ENCODE assay signal across 35 cellular contexts in the genomic region with DNA sequence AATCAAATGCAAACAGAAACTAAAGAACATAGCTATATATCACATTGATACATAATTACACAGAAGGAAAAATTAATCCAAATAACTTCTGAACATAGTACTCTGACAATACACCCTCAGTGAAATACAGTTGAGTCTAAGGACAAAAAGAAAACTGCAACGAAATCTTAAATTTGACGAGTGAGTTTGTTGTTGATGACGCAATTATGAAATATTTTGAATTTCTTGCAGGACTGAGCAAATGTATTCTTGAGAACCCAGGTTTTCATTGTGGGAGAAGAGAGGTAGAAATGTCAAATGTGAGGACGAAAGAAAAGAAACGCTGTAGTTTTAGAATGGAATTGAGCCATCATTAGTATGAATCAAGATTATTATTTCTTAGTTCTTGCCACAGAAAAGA. TPM values are rescaled to one million over a fixed set of nuclear protein-coding genes. Genes with fewer than 3 reads are reported as not detected.
DNase-seq lines count a peak whose midpoint lies in the region; ATAC-seq, FAIRE-seq and TF ChIP-seq lines count a peak whose summit lies in the region.
"Had no signal": no experiment of that assay in that cellular context is flagged by ENCODE, and none has a peak within 500 bp of the region (broad histone marks: within the 10 kb centered on the region; RNA-seq: fewer than 3 reads in every experiment).

No MANE protein-coding gene starts in this region.

- TF ChIP-seq EP300 in HepG2 (IDR thresholded peaks at IDR 0.05; ENCODE audit: low read depth in 2 of 2, low read length in 2 of 2): no peak
- no peak for TF ChIP-seq EP300 in HepG2 (CRISPR knock-in tag; IDR thresholded peaks at IDR 0.05; ENCODE audit: borderline replicate concordance)
- TF ChIP-seq EP300 in K562 (IDR thresholded peaks at IDR 0.05; ENCODE audit: low read length): no peak
- TF ChIP-seq EP300 in H1 (IDR thresholded peaks at IDR 0.05; ENCODE audit: borderline replicate concordance in 1 of 2, low read depth in 2 of 2, low read length in 2 of 2): no peak

- H4K20me1 ChIP-seq in HepG2 (ENCODE audit: insufficient read depth, low read length): no peaks in the 10 kb centered on the region
- no peaks in the 10 kb centered on the region for H4K20me1 ChIP-seq in IMR-90 (ENCODE audit: insufficient read depth, low read length)
- no peaks in the 10 kb centered on the region for H4K20me1 ChIP-seq in K562 (replicated peaks; ENCODE audit: control insufficient read depth, insufficient read depth, low read length)
- H4K20me1 ChIP-seq in H1 (replicated peaks in 1 of 2; ENCODE audit: control insufficient read depth in 1 of 2, insufficient read depth in 2 of 2, low read length in 2 of 2): no peaks in the 10 kb centered on the region
- H4K20me1 ChIP-seq: BLaER1; BLaER1 treated with 17β-estradiol and CSF1 and Interleukin-3, amounts not matched to agents 10 nM and 100 nM had no signal

- H4K5ac ChIP-seq in IMR-90 (ENCODE audit: low read depth, low read length) (no peak overlapping the region), H1 (ENCODE audit: insufficient read length, low read depth, low read length) (no peak overlapping the region)

- ATAC-seq in HepG2 (no peak), right lobe of liver (no peak), IMR-90 (ENCODE audit: low read depth) (no peak), K562 (no peak), GM21526 (IDR thresholded peaks at IDR 0.05; ENCODE audit: low FRiP score, unreplicated experiment) (no peak)
- ATAC-seq: A549; CD8-positive, alpha-beta T cell had no signal

- H2BK5ac ChIP-seq in IMR-90 (ENCODE audit: low read depth, low read length, poor library complexity, severe bottlenecking): no peak overlapping the region
- no peak overlapping the region for H2BK5ac ChIP-seq in H1 (ENCODE audit: low read depth, low read length)

- H3K36me3 ChIP-seq in HepG2 (replicated peaks in 1 of 2; ENCODE audit: control insufficient read depth in 1 of 2, insufficient read depth in 2 of 2, low read length in 2 of 2) (no peaks in the 10 kb centered on the region), right lobe of liver (no peaks in the 10 kb centered on the region), IMR-90 (ENCODE audit: control insufficient read depth, insufficient read depth, low read length) (no peaks in the 10 kb centered on the region), K562 (ENCODE audit: control insufficient read depth, insufficient read depth, low read length) (no peaks in the 10 kb centered on the region), H1 (ENCODE audit: control insufficient read depth in 2 of 4, insufficient read depth in 4 of 4, low read length in 3 of 4) (no peaks in the 10 kb centered on the region)
- H3K36me3 ChIP-seq: BE2C; BLaER1; BLaER1 treated with 17β-estradiol and CSF1 and Interleukin-3, amounts not matched to agents 10 nM and 100 nM had no signal

- no peaks in the 10 kb centered on the region for H3K79me2 ChIP-seq in HepG2 (ENCODE audit: insufficient read depth, low read length)
- H3K79me2 ChIP-seq in K562 (ENCODE audit: control insufficient read depth, insufficient read depth, low read length): no peaks in the 10 kb centered on the region
- H3K79me2 ChIP-seq in H1 (ENCODE audit: control insufficient read depth in 1 of 2, insufficient read depth in 2 of 2, low read length in 2 of 2): no peaks in the 10 kb centered on the region

- no peak for DNase-seq in HepG2 (ENCODE audit: low spot score)
- no peak for DNase-seq in right lobe of liver
- no peak for DNase-seq in IMR-90
- no peak for DNase-seq in K562 (ENCODE audit: extremely low read depth in 1 of 4, low spot score in 3 of 4)
- no peak for DNase-seq in H1 (ENCODE audit: low read depth in 1 of 2, low spot score in 2 of 2)
- no peak for DNase-seq in activated T-cell treated with anti-CD3 and anti-CD28 coated beads for 4 hours
- DNase-seq in globus pallidus (ENCODE audit: low spot score): no peak
- DNase-seq: 8988T; ACHN; AML-193; BE2C; C1 segment of cervical spinal cord; Caco-2; Calu3; CD4-positive, alpha-beta memory T cell; CD4-positive, alpha-beta T cell; CD4-positive, CD25-positive, alpha-beta regulatory T cell; CD8-positive, alpha-beta memory T cell; CD8-positive, alpha-beta T cell; COR-L47; DMS 273 treated with DMSO at 0.1 percent for 48 hours; DMS153; DMS53; DMS79; DMS79 treated with DMSO at 0.1 percent for 48 hours; DND-41; EL had no signal

- POLR2A ChIA-PET in HepG2 (lab: Yijun Ruan, JAX) (no interaction called here), IMR-90 (lab: Charles Lee; ENCODE audit: unreplicated experiment) (no interaction called here), K562 (lab: Yijun Ruan, JAX) (no interaction called here), H1 (lab: Charles Lee; ENCODE audit: partially characterized antibody) (no interaction called here)

- dilution Hi-C loops in IMR-90 (cut with HindIII; ENCODE audit: low sequenced_read_pairs, unreplicated experiment): no loop called here

- H3K79me1 ChIP-seq in IMR-90 (ENCODE audit: low read depth in 1 of 2, low read length in 2 of 2): no peaks in the 10 kb centered on the region
- H3K79me1 ChIP-seq in H1 (ENCODE audit: low read depth, low read length): no peaks in the 10 kb centered on the region

- H3K9me3 ChIP-seq in HepG2 (ENCODE audit: low read length): no peaks in the 10 kb centered on the region
- H3K9me3 ChIP-seq in right lobe of liver: no peaks in the 10 kb centered on the region
- H3K9me3 ChIP-seq in IMR-90 (ENCODE audit: control insufficient read depth, insufficient read depth, low read length): no peaks in the 10 kb centered on the region
- H3K9me3 ChIP-seq in K562 (replicated peaks; ENCODE audit: control insufficient read depth, insufficient read depth, low read depth, low read length): peaks cover 4% of the 10 kb centered on the region; the same call in 1 of the 2 replicates
- no peaks in the 10 kb centered on the region; a peak in 1 of 4 replicates for H3K9me3 ChIP-seq in H1 (ENCODE audit: insufficient read depth in 2 of 2, low read depth in 1 of 2, low read length in 1 of 2)
- H3K9me3 ChIP-seq: A549, BE2C, Caco-2 had no signal

- intact Hi-C loops in HepG2 (cut with micrococcal nuclease; ENCODE audit: unreplicated experiment): loop anchor here (5.0 kb wide), 1 partner anchor 1993 kb away; no protein-coding TSS in a partner anchor
- intact Hi-C loops in right lobe of liver (cut with DNase I): no loop called here
- intact Hi-C loops in IMR-90 (cut with micrococcal nuclease): no loop called here
- intact Hi-C loops in K562 (cut with micrococcal nuclease): no loop called here

- H2BK15ac ChIP-seq in IMR-90 (ENCODE audit: low read depth, low read length) (no peak overlapping the region), H1 (ENCODE audit: low read length) (no peak overlapping the region)

- no peak overlapping the region for H2AK9ac ChIP-seq in IMR-90 (replicated peaks; ENCODE audit: low read depth, low read length, poor library complexity)

- H3K4me3 ChIP-seq in HepG2 (replicated peaks in 1 of 3; ENCODE audit: insufficient read depth in 1 of 3, low read depth in 2 of 3, low read length in 3 of 3) (no peak overlapping the region), right lobe of liver (no peak overlapping the region), IMR-90 (ENCODE audit: insufficient read depth, low read depth, low read length) (no peak overlapping the region), K562 (no peak overlapping the region), H1 (ENCODE audit: extremely low read depth in 1 of 4, insufficient read depth in 2 of 4, low read depth in 3 of 4, low read length in 4 of 4) (no peak overlapping the region)
- H3K4me3 ChIP-seq: A549; BLaER1; BLaER1 treated with 17β-estradiol and CSF1 and Interleukin-3, amounts not matched to agents 10 nM and 100 nM had no signal

- H3K4ac ChIP-seq in IMR-90 (ENCODE audit: low read depth, low read length): no peak overlapping the region
- no peak overlapping the region for H3K4ac ChIP-seq in H1 (replicated peaks; ENCODE audit: insufficient read length, low read depth, low read length)

- H2BK12ac ChIP-seq in H1 (ENCODE audit: low read depth, low read length): no peak overlapping the region

- no peak overlapping the region for H2BK120ac ChIP-seq in IMR-90 (ENCODE audit: low read depth, low read length)
- H2BK120ac ChIP-seq in H1 (replicated peaks; ENCODE audit: low read depth, low read length): no peak overlapping the region

- TF ChIP-seq RAD21 in HepG2 (CRISPR knock-in tag; IDR thresholded peaks at IDR 0.05): no peak
- no peak for TF ChIP-seq RAD21 in IMR-90 (IDR thresholded peaks at IDR 0.05; ENCODE audit: low read length)
- TF ChIP-seq RAD21 in K562 (CRISPR knock-in tag; conservative IDR thresholded peaks at IDR 0.05 in 1 of 2, IDR thresholded peaks at IDR 0.05 in 1 of 2): no peak
- no peak for TF ChIP-seq RAD21 in H1 (IDR thresholded peaks at IDR 0.05 in 1 of 2, conservative IDR thresholded peaks at IDR 0.05 in 1 of 2; ENCODE audit: low read depth in 2 of 2, low read length in 2 of 2)

- H3K23ac ChIP-seq in IMR-90 (ENCODE audit: low read depth, low read length): no peak overlapping the region
- H3K23ac ChIP-seq in H1 (ENCODE audit: insufficient read length): no peak overlapping the region

- H3K9ac ChIP-seq in HepG2 (ENCODE audit: insufficient read depth, low read depth, low read length): no peak overlapping the region
- H3K9ac ChIP-seq in IMR-90 (ENCODE audit: low read depth, low read length): no peak overlapping the region
- H3K9ac ChIP-seq in K562 (ENCODE audit: insufficient read depth in 1 of 2, low read depth in 2 of 2, low read length in 2 of 2): no peak overlapping the region
- no peak overlapping the region for H3K9ac ChIP-seq in H1 (replicated peaks in 1 of 4; ENCODE audit: extremely low read depth in 1 of 4, low read depth in 3 of 4, low read length in 3 of 4)
- H3K9ac ChIP-seq: BLaER1; BLaER1 treated with 17β-estradiol and CSF1 and Interleukin-3, amounts not matched to agents 10 nM and 100 nM had no signal

- BruUV-seq in HepG2 (replicated peaks; lab: Mats Ljungman, UMichigan): no TSS peak
- BruUV-seq in IMR-90 (replicated peaks; lab: Mats Ljungman, UMichigan): no TSS peak
- no TSS peak for BruUV-seq in K562 (replicated peaks; lab: Mats Ljungman, UMichigan)

- in situ Hi-C loops in HepG2 (cut with HindIII; ENCODE audit: extremely low pct_ligation_motif_present, low pct_unique_long_range_greater_than_20kb) (no loop called here), IMR-90 (cut with MboI; ENCODE audit: low sequenced_read_pairs) (no loop called here), K562 (cut with MboI) (no loop called here)

- H3K18ac ChIP-seq in IMR-90 (ENCODE audit: low read depth, low read length) (no peak overlapping the region), H1 (ENCODE audit: extremely low read depth, low read length) (no peak overlapping the region)

- H3K9me1 ChIP-seq in IMR-90 (ENCODE audit: insufficient read depth, low read length): no peaks in the 10 kb centered on the region
- no peaks in the 10 kb centered on the region for H3K9me1 ChIP-seq in K562 (ENCODE audit: control insufficient read depth, insufficient read depth, low read length)

- H4K91ac ChIP-seq in IMR-90 (ENCODE audit: insufficient read depth, low read depth, low read length) (no peak overlapping the region), H1 (replicated peaks; ENCODE audit: insufficient read length, low read length) (no peak overlapping the region)

- H3K14ac ChIP-seq in IMR-90 (replicated peaks; ENCODE audit: low read depth, low read length): no peak overlapping the region
- H3K14ac ChIP-seq in H1 (ENCODE audit: insufficient read length): no peak overlapping the region

- H2BK20ac ChIP-seq in IMR-90 (ENCODE audit: low read depth, low read length) (no peak overlapping the region), H1 (ENCODE audit: low read length) (no peak overlapping the region)

- no peak overlapping the region for H4K8ac ChIP-seq in IMR-90 (ENCODE audit: low read depth in 2 of 2, low read length in 2 of 2)
- no peak overlapping the region for H4K8ac ChIP-seq in H1 (ENCODE audit: extremely low read depth, insufficient read depth, low read length)

- H3K27ac ChIP-seq in HepG2 (ENCODE audit: extremely low read length, insufficient read depth, low read length) (no peak overlapping the region), right lobe of liver (no peak overlapping the region), IMR-90 (ENCODE audit: insufficient read depth, low read length) (no peak overlapping the region), K562 (ENCODE audit: extremely low read depth, low read depth, low read length) (no peak overlapping the region), H1 (ENCODE audit: low read depth, low read length) (no peak overlapping the region)
- H3K27ac ChIP-seq: 22Rv1; A549; BLaER1; BLaER1 treated with 17β-estradiol and CSF1 and Interleukin-3, amounts not matched to agents 10 nM and 100 nM; C4-2B had no signal

- FAIRE-seq in HepG2 (lab: Jason Lieb, UNC): no peak
- no peak for FAIRE-seq in K562 (lab: Jason Lieb, UNC)
- FAIRE-seq in H1 (lab: Jason Lieb, UNC): no peak
- FAIRE-seq: A204.1, D721Med had no signal

- 76% methylated on average over 5 of the region's 5 CpGs for WGBS in HepG2 (ENCODE audit: low lambda C conversion rate)
- 80% methylated on average over 5 of the region's 5 CpGs for WGBS in right lobe of liver (ENCODE audit: insufficient coverage, low coverage, low lambda C conversion rate, missing lambda C conversion rate)
- no CpG with 5 or more reads among the region's 5 CpGs for WGBS in IMR-90 (ENCODE audit: extremely low coverage in 2 of 2, insufficient read length in 1 of 2), 2 experiments
- 90% methylated on average over 5 of the region's 5 CpGs for WGBS in K562 (ENCODE audit: insufficient coverage, low coverage, missing lambda C conversion rate)
- 87% methylated on average over 5 of the region's 5 CpGs; no CpG with 5 or more reads in 1 of the 2 experiments for WGBS in H1 (ENCODE audit: extremely low coverage in 1 of 2, insufficient coverage in 1 of 2, insufficient read length in 1 of 2, insufficient replicate concordance in 2 of 2, low coverage in 1 of 2, low lambda C conversion rate in 2 of 2, missing lambda C conversion rate in 1 of 2), 2 experiments

- TF ChIP-seq CTCF in HepG2 (CRISPR knock-in tag; IDR thresholded peaks at IDR 0.05) (no peak), right lobe of liver (IDR thresholded peaks at IDR 0.05) (no peak), IMR-90 (conservative IDR thresholded peaks at IDR 0.05; ENCODE audit: low read depth, low read length) (no peak), K562 (IDR thresholded peaks at IDR 0.05 in 2 of 3, conservative IDR thresholded peaks at IDR 0.05 in 1 of 3; ENCODE audit: insufficient read depth in 2 of 3, low read depth in 1 of 3, low read length in 3 of 3) (no peak), H1 (IDR thresholded peaks at IDR 0.05; ENCODE audit: control extremely low read depth in 1 of 3, insufficient read depth in 1 of 3, low read depth in 1 of 3, low read length in 3 of 3) (no peak)

- H3K4me1 ChIP-seq in HepG2 (ENCODE audit: insufficient read depth, low read length): peaks cover 51% of the 10 kb centered on the region
- peaks cover 0 to 5% (median 0%) of the 10 kb centered on the region in 4 donors for H3K4me1 ChIP-seq in right lobe of liver
- H3K4me1 ChIP-seq in IMR-90 (ENCODE audit: control insufficient read depth, insufficient read depth, low read length): no peaks in the 10 kb centered on the region
- H3K4me1 ChIP-seq in K562 (replicated peaks in 1 of 2; ENCODE audit: control insufficient read depth in 2 of 2, insufficient read depth in 2 of 2, low read length in 2 of 2): peaks cover 5 to 8% of the 10 kb centered on the region in 2 experiments; a peak in 4 of 5 replicates
- H3K4me1 ChIP-seq in H1 (replicated peaks in 1 of 4; ENCODE audit: control insufficient read depth in 3 of 4, insufficient read depth in 4 of 4, low read length in 3 of 4): no peaks in the 10 kb centered on the region; a peak in 1 of 7 replicates
- H3K4me1 ChIP-seq: A549; BLaER1; BLaER1 treated with 17β-estradiol and CSF1 and Interleukin-3, amounts not matched to agents 10 nM and 100 nM had no signal

- CTCF ChIA-PET in HepG2 (lab: Yijun Ruan, JAX; ENCODE audit: low intra/inter-chr PET ratio, low total read pairs): no interaction called here
- CTCF ChIA-PET in IMR-90 (lab: Yijun Ruan, JAX): no interaction called here
- CTCF ChIA-PET in K562 (lab: Yijun Ruan, JAX; ENCODE audit: low intra/inter-chr PET ratio): no interaction called here
- CTCF ChIA-PET in H1 (lab: Charles Lee; ENCODE audit: partially characterized antibody): interaction anchor here (0.9 to 1.0 kb wide), 2 partner anchors 46 to 64 kb away, joined by 3 read pairs; no protein-coding TSS in a partner anchor

- H3K4me2 ChIP-seq in HepG2 (ENCODE audit: low read depth, low read length) (no peak overlapping the region), IMR-90 (ENCODE audit: low read depth, low read length) (no peak overlapping the region), K562 (ENCODE audit: insufficient read depth, low read length) (no peak overlapping the region), H1 (ENCODE audit: insufficient read depth in 1 of 2, low read depth in 2 of 2, low read length in 2 of 2) (no peak overlapping the region)
- H3K4me2 ChIP-seq: A549; BLaER1; BLaER1 treated with 17β-estradiol and CSF1 and Interleukin-3, amounts not matched to agents 10 nM and 100 nM had no signal

- TF ChIP-seq POLR2A in HepG2 (IDR thresholded peaks at IDR 0.05; ENCODE audit: insufficient read depth in 1 of 2, low read depth in 2 of 2, low read length in 2 of 2) (no peak), right lobe of liver (IDR thresholded peaks at IDR 0.05) (no peak), IMR-90 (IDR thresholded peaks at IDR 0.05; ENCODE audit: low read depth, low read length) (no peak), K562 (conservative IDR thresholded peaks at IDR 0.05) (no peak), H1 (IDR thresholded peaks at IDR 0.05; ENCODE audit: control extremely low read depth in 1 of 2, low read depth in 2 of 2, low read length in 2 of 2) (no peak)

- H3K23me2 ChIP-seq in H1 (ENCODE audit: low read depth, low read length): no peaks in the 10 kb centered on the region

- no peak overlapping the region for H2AK5ac ChIP-seq in IMR-90 (ENCODE audit: low read depth, low read length)
- H2AK5ac ChIP-seq in H1 (ENCODE audit: low read depth, low read length): no peak overlapping the region

- no peak overlapping the region for H2AFZ ChIP-seq in HepG2 (ENCODE audit: low read length)
- H2AFZ ChIP-seq in IMR-90 (replicated peaks; ENCODE audit: low read length, poor library complexity): no peak overlapping the region
- no peak overlapping the region for H2AFZ ChIP-seq in K562 (ENCODE audit: low read depth, low read length)
- H2AFZ ChIP-seq in H1 (ENCODE audit: low read length): no peak overlapping the region

- H3K27me3 ChIP-seq in HepG2 (ENCODE audit: control insufficient read depth in 1 of 2, insufficient read depth in 2 of 2, low read length in 2 of 2) (no peaks in the 10 kb centered on the region), right lobe of liver (no peaks in the 10 kb centered on the region), IMR-90 (ENCODE audit: control insufficient read depth, insufficient read depth, low read length) (no peaks in the 10 kb centered on the region), K562 (ENCODE audit: control insufficient read depth in 2 of 2, insufficient read depth in 2 of 2, low read length in 2 of 2) (no peaks in the 10 kb centered on the region), H1 (replicated peaks in 1 of 4; ENCODE audit: control insufficient read depth in 3 of 4, extremely low read depth in 1 of 4, insufficient read depth in 3 of 4, low read length in 3 of 4) (no peaks in the 10 kb centered on the region)
- H3K27me3 ChIP-seq: BE2C; BLaER1; BLaER1 treated with 17β-estradiol and CSF1 and Interleukin-3, amounts not matched to agents 10 nM and 100 nM had no signal

- H3K56ac ChIP-seq in IMR-90 (ENCODE audit: extremely low read depth, insufficient read depth, low read length): no peak overlapping the region
- H3K56ac ChIP-seq in H1 (replicated peaks; ENCODE audit: insufficient read length, low read depth, low read length): no peak overlapping the region

RNA-seq across cellular contexts. Expression of a gene that starts 46.3 kb away (rescaled TPM):
- total RNA-seq in HepG2 (2016; rRNA removed; fragmentation: Illumina TruSeq; extraction: Trizol) (0.18 TPM in 2 replicates), right lobe of liver (10 to 100 TPM in 1 of 6 experiments, 1 to 10 TPM in 5; 1.9 to 25.4 (median 2.1) TPM), IMR-90 (2012; rRNA removed) (under 0.01 and 0.28 TPM in 2 replicates), K562 (2014; rRNA removed) (5.8 and 9.4 TPM in 2 replicates), K562 (2014; rRNA removed; fragmentation: Illumina TruSeq; extraction: Trizol) (11.0 and 12.7 TPM in 2 replicates), K562 (2015; rRNA removed; fragmentation: Illumina TruSeq; extraction: Trizol) (3.0 and 3.9 TPM in 2 replicates), K562 (2021) (11.5 and 13.0 TPM in 2 replicates)
- not detected in 2 replicates for total RNA-seq in HepG2 (2016; cell fraction: cytosol; rRNA removed; fragmentation: Illumina TruSeq; extraction: Trizol; ENCODE audit: low read depth)
- total RNA-seq in HepG2 (2016; cell fraction: insoluble cytoplasmic fraction; rRNA removed; fragmentation: Illumina TruSeq; extraction: Trizol): 0.13 and 0.39 TPM in 2 replicates
- total RNA-seq in HepG2 (2016; cell fraction: membrane; rRNA removed; fragmentation: Illumina TruSeq; extraction: Trizol): 0.07 and 0.12 TPM in 2 replicates
- total RNA-seq in HepG2 (2016; cell fraction: nucleus; rRNA removed; fragmentation: Illumina TruSeq; extraction: Trizol): not detected in 2 replicates
- polyA plus RNA-seq in HepG2 (2011; rRNA removed) (27.3 and 30.1 TPM in 2 replicates), IMR-90 (2012; rRNA removed) (0.03 and 0.10 TPM in 2 replicates), K562 (2011; rRNA removed) (49.5 and 87.6 TPM in 2 replicates), K562 (2014; fragmentation: Illumina TruSeq; extraction: Trizol) (11.4 and 15.0 TPM in 2 replicates), K562 (2014; fragmentation: Nextera tagmentation; extraction: Ambion mirVana) (1 to 10 TPM; 2.5 to 3.0 TPM), K562 (2014; rRNA removed) (5.3 and 6.7 TPM in 2 replicates), H1 (2011; rRNA removed) (8.8 and 10.6 TPM in 2 replicates)
- polyA plus RNA-seq in HepG2 (2011; cell fraction: cytosol; rRNA removed): 13.7 and 27.8 TPM in 2 replicates
- 14.1 and 18.4 TPM in 2 replicates for polyA plus RNA-seq in HepG2 (2011; cell fraction: nucleus; rRNA removed)
- 89.8 and 101 TPM in 2 replicates for polyA plus RNA-seq in HepG2 (2012)
- not detected in 2 replicates for polyA plus RNA-seq in HepG2 (2016; cell fraction: cytosol; fragmentation: Illumina TruSeq; extraction: Trizol; ENCODE audit: low read depth)
- 0.11 and 0.19 TPM in 2 replicates for polyA plus RNA-seq in HepG2 (2016; cell fraction: insoluble cytoplasmic fraction; fragmentation: Illumina TruSeq; extraction: Trizol; ENCODE audit: low read depth)
- 0.17 TPM in 1 of 2 replicates, not detected in the other for polyA plus RNA-seq in HepG2 (2016; cell fraction: membrane; fragmentation: Illumina TruSeq; extraction: Trizol; ENCODE audit: low read depth)
- not detected in 2 replicates for polyA plus RNA-seq in HepG2 (2016; cell fraction: nucleus; fragmentation: Illumina TruSeq; extraction: Trizol; ENCODE audit: insufficient read depth, low read depth)
- 8.9 and 29.0 TPM in 2 replicates for polyA minus RNA-seq in HepG2 (2011; rRNA and poly(A)+ RNA removed; ENCODE audit: low replicate concordance)
- polyA minus RNA-seq in HepG2 (2011; cell fraction: cytosol; rRNA and poly(A)+ RNA removed): 24.4 and 43.2 TPM in 2 replicates
- polyA minus RNA-seq in HepG2 (2011; cell fraction: nucleus; rRNA and poly(A)+ RNA removed): 23.8 and 49.0 TPM in 2 replicates
- 0.02 and 0.04 TPM in 2 replicates for polyA plus RNA-seq in IMR-90 (2012; cell fraction: cytosol; rRNA removed)
- not detected in 2 replicates for polyA plus RNA-seq in IMR-90 (2012; cell fraction: nucleus; rRNA removed; ENCODE audit: low replicate concordance)
- 57.3 and 84.8 TPM in 2 replicates for total RNA-seq in K562 (2011; cell fraction: chromatin; rRNA removed; ENCODE audit: low replicate concordance)
- 43.2 and 49.0 TPM in 2 replicates for total RNA-seq in K562 (2011; cell fraction: nucleolus; rRNA removed)
- total RNA-seq in K562 (2011; cell fraction: nucleoplasm; rRNA removed): 64.0 and 78.9 TPM in 2 replicates
- polyA plus RNA-seq in K562 (2011; cell fraction: cytosol; rRNA removed): 23.6 and 30.2 TPM in 2 replicates
- polyA plus RNA-seq in K562 (2011; cell fraction: nucleus; rRNA removed): 40.3 and 50.5 TPM in 2 replicates
- polyA plus RNA-seq in K562 (2012): 8.2 and 20.2 TPM in 2 replicates
- polyA minus RNA-seq in K562 (2011; rRNA and poly(A)+ RNA removed): 68.1 and 110 TPM in 2 replicates
- 30.3 and 62.4 TPM in 2 replicates for polyA minus RNA-seq in K562 (2011; cell fraction: cytosol; rRNA and poly(A)+ RNA removed)
- 57.8 and 58.2 TPM in 2 replicates for polyA minus RNA-seq in K562 (2011; cell fraction: nucleus; rRNA and poly(A)+ RNA removed)
- 24.4 and 27.3 TPM in 2 replicates for total RNA-seq in H1 (2021; fragmentation: NEBNext Ultra II Directional; extraction: Animal tissue kit (Norgen Biotek cat#: 25700))
- 13.0 TPM for polyA plus RNA-seq in H1 (2011; cell fraction: cytosol; rRNA removed)
- polyA plus RNA-seq in H1 (2011; cell fraction: nucleus; rRNA removed): 11.4 TPM
- 20.1 to 25.6 TPM (median 23.9 TPM) in 4 replicates for polyA plus RNA-seq in H1 (2012, experiment 1 of 2)
- polyA plus RNA-seq in H1 (2012, experiment 2 of 2): 19.0 TPM
- 12.5 TPM for polyA plus RNA-seq in H1 (2013, experiment 1 of 2)
- 14.1 TPM for polyA plus RNA-seq in H1 (2013, experiment 2 of 2)
- polyA minus RNA-seq in H1 (2011; rRNA and poly(A)+ RNA removed): 28.2 and 29.5 TPM in 2 replicates
- polyA minus RNA-seq in H1 (2011; cell fraction: cytosol; rRNA and poly(A)+ RNA removed): 16.9 TPM
- polyA minus RNA-seq in H1 (2011; cell fraction: nucleus; rRNA and poly(A)+ RNA removed): 37.3 TPM
